ENCODE assay signal across 23 cellular contexts in the genomic region with DNA sequence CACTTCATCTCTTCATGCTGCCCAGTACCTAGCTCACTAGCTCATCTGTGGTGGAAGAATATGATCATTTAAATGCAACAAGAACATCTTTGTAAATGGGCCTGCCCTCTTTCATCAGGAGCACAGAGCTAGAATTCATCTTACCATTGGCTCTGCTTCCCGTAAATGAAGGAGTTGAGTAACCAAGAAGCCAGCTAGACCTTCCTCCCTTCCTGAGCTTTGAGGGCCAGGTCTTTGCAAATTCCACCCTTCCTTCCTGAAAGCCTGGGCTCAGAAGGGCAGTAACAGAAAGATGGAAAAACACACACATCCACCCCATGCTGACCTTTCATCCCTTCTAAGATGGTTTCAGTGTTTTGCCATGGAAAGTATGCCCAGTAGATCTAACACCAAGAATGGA.
"Had no signal": no experiment of that assay in that cellular context is flagged by ENCODE, and none has a peak within 500 bp of the region (broad histone marks: within the 10 kb centered on the region; RNA-seq: fewer than 3 reads in every experiment).

No MANE protein-coding gene starts in this region.

- H3K27me3 Mint-ChIP-seq: activated B cell treated with CpG ODN at 0.5 μM for 24 hours; activated naive CD8-positive, alpha-beta T cell; brain; memory B cell; naive thymus-derived CD4-positive, alpha-beta T cell; stimulated activated memory B cell treated with anti-CD40 and anti-IgM and Interleukin-4, amounts not matched to agents 10 μg/mL and 1 μg/mL and 100 μg/mL, for 72 hours had no signal

- H3K4me1 ChIP-seq: foreskin keratinocyte, uterus had no signal

- H3K4me3 ChIP-seq: left lung, mucosa of descending colon, pancreas, tibial nerve, uterus had no signal

- FAIRE-seq: TTC549 had no signal

- H3K27me3 ChIP-seq: foreskin keratinocyte, left lung, pancreas, tibial nerve, uterus had no signal

- H3K36me3 Mint-ChIP-seq: activated naive CD8-positive, alpha-beta T cell; memory B cell; stimulated activated memory B cell treated with anti-CD40 and anti-IgM and Interleukin-4, amounts not matched to agents 10 μg/mL and 1 μg/mL and 100 μg/mL, for 72 hours had no signal

- H3K4me1 Mint-ChIP-seq: brain had no signal

- H3K4me3 Mint-ChIP-seq: activated B cell treated with CpG ODN at 0.5 μM for 24 hours; activated CD8-positive, alpha-beta T cell treated with anti-CD3 and anti-CD28 coated beads, Interleukin-2, amount 10 ng/mL, durations not matched to agents 7 days and 5 days; activated naive CD8-positive, alpha-beta T cell; activated T-cell treated with anti-CD3 and anti-CD28 coated beads, Interleukin-2, amount 50 U/mL, for 72 hours; brain; memory B cell; stimulated activated memory B cell treated with anti-CD40 and anti-IgM and Interleukin-4, amounts not matched to agents 10 μg/mL and 1 μg/mL and 100 μg/mL, for 72 hours had no signal

- H3K9me3 Mint-ChIP-seq: activated B cell treated with CpG ODN at 0.5 μM for 24 hours; activated T-cell treated with anti-CD3 and anti-CD28 coated beads, Interleukin-2, amount 50 U/mL, for 72 hours; brain; memory B cell; naive thymus-derived CD4-positive, alpha-beta T cell; stimulated activated memory B cell treated with anti-CD40 and anti-IgM and Interleukin-4, amounts not matched to agents 10 μg/mL and 1 μg/mL and 100 μg/mL, for 72 hours had no signal

- H3K27ac Mint-ChIP-seq: activated B cell treated with CpG ODN at 0.5 μM for 24 hours; activated CD8-positive, alpha-beta T cell treated with anti-CD3 and anti-CD28 coated beads, Interleukin-2, amount 10 ng/mL, durations not matched to agents 7 days and 5 days; activated naive CD8-positive, alpha-beta T cell; activated T-cell treated with anti-CD3 and anti-CD28 coated beads, Interleukin-2, amount 50 U/mL, for 72 hours; brain; memory B cell; stimulated activated memory B cell treated with anti-CD40 and anti-IgM and Interleukin-4, amounts not matched to agents 10 μg/mL and 1 μg/mL and 100 μg/mL, for 72 hours had no signal

- H3K9me3 ChIP-seq: left lung, mucosa of descending colon, pancreas, tibial nerve, uterus had no signal

- H3K36me3 ChIP-seq: left lung, pancreas, tibial nerve, uterus had no signal

- DNase-seq: activated B cell treated with CpG ODN at 0.5 μM for 24 hours; activated CD4-positive, alpha-beta T cell treated with anti-CD3 and anti-CD28 coated beads for 48 hours; activated CD8-positive, alpha-beta memory T cell treated with anti-CD3 and anti-CD28 coated beads, Interleukin-2, amount 50 U/mL, for 48 hours; activated CD8-positive, alpha-beta T cell treated with anti-CD3 and anti-CD28 coated beads, Interleukin-2, amount 10 ng/mL, durations not matched to agents 7 days and 5 days; activated gamma-delta T cell; activated T-cell treated with anti-CD3 and anti-CD28 coated beads, Interleukin-2, amount 50 U/mL, for 72 hours; amygdala; effector CD8-positive, alpha-beta T cell; foreskin keratinocyte; glutamatergic neuron; hypothalamus; kidney; left lung; mucosa of descending colon; pancreas; uterus had no signal

- ATAC-seq: activated CD8-positive, alpha-beta T cell treated with anti-CD3 and anti-CD28 coated beads, Interleukin-2, amount 10 ng/mL, durations not matched to agents 7 days and 5 days; activated T-cell treated with anti-CD3 and anti-CD28 coated beads, Interleukin-2, amount 50 U/mL, for 72 hours; foreskin keratinocyte; left lung; mucosa of descending colon; naive thymus-derived CD4-positive, alpha-beta T cell; pancreas; stimulated activated memory B cell treated with anti-CD40 and anti-IgM and Interleukin-4, amounts not matched to agents 10 μg/mL and 1 μg/mL and 100 μg/mL, for 72 hours had no signal

- H3K27ac ChIP-seq: foreskin keratinocyte, left lung, pancreas, tibial nerve, uterus had no signal
